ENCODE assay signal across 1 cellular context in genomic region chr3:50531201-50531600, GRCh38.
TF ChIP-seq lines count a peak whose summit lies in the region.

No MANE protein-coding gene starts in this region.

TF ChIP-seq in H1, 55 proteins besides CTCF, POLR2A, EP300 and RAD21:
- no peak for TF ChIP-seq KDM4A (IDR thresholded peaks at IDR 0.05; ENCODE audit: low read depth, low read length, severe bottlenecking)
- TF ChIP-seq JUN (IDR thresholded peaks at IDR 0.05; ENCODE audit: low read depth, low read length): no peak
- TF ChIP-seq ASH2L (IDR thresholded peaks at IDR 0.05; ENCODE audit: low read length): no peak
- no peak for TF ChIP-seq TBP (IDR thresholded peaks at IDR 0.05; ENCODE audit: low read depth, low read length)
- no peak for TF ChIP-seq ZNF274 (IDR thresholded peaks at IDR 0.05; ENCODE audit: borderline replicate concordance, extremely low read depth, low read length)
- no peak for TF ChIP-seq FOSL1 (IDR thresholded peaks at IDR 0.05; ENCODE audit: insufficient read depth, low read depth, low read length)
- TF ChIP-seq BCL11A (IDR thresholded peaks at IDR 0.05; ENCODE audit: low read depth in 2 of 2, low read length in 2 of 2): no peak
- TF ChIP-seq, protein P1, sequence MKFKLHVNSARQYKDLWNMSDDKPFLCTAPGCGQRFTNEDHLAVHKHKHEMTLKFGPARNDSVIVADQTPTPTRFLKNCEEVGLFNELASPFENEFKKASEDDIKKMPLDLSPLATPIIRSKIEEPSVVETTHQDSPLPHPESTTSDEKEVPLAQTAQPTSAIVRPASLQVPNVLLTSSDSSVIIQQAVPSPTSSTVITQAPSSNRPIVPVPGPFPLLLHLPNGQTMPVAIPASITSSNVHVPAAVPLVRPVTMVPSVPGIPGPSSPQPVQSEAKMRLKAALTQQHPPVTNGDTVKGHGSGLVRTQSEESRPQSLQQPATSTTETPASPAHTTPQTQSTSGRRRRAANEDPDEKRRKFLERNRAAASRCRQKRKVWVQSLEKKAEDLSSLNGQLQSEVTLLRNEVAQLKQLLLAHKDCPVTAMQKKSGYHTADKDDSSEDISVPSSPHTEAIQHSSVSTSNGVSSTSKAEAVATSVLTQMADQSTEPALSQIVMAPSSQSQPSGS (IDR thresholded peaks at IDR 0.05; ENCODE audit: low read length): no peak
TF ChIP-seq in H1: peak in this region for 0.
